26 cellular contexts compared by ENCODE assay signal in the genomic region with DNA sequence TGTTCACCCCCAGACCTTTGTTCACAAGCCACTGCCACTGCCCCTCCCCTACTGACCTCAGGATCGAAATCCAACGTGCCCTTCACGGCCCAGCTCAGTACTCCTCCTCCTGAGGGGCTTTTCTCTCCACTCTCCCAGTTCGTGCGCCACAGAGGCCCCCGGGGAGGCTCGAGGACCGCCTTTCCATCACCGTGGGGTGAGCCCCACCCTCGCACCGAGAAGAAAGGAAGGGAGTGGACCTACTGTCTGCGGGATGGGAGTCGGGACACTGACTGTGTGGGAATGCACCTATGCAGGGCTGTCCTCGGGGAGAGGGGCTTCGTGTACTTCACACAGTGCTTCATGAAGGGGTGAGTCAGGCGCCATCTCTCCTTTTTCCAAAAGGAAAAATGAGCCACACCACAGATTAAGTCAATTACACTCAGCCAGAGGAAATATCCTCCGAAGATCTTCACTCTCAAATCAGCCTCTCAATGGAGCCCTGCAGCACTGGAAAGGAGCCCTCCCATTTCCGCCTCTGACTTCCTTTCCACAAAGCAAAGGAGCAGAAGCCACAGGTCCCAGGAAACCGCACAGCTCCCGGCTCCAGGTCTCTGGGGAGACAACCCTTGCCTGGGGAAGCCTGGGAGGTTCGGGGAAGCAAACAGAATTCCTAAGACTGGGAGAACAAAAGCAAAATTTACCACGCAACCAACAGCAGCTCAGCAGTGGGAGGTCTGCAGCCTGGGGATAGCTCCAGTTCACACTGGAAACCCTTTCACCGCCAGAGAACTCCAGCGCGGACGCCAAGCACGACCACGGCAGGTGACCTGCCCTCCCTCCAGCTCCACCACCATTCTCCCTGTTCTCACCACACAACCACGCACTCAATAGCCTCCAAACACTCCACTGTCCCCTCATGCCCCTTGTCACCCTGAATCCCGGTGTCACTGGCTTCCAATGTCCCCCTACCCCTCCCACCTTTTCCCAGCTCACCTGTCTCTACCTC. TPM values are rescaled to one million over a fixed set of nuclear protein-coding genes. Genes with fewer than 3 reads are reported as not detected.
DNase-seq lines count a peak whose midpoint lies in the region; ATAC-seq, FAIRE-seq and TF ChIP-seq lines count a peak whose summit lies in the region.
"Had no signal": no experiment of that assay in that cellular context is flagged by ENCODE, and none has a peak within 500 bp of the region (broad histone marks: within the 10 kb centered on the region; RNA-seq: fewer than 3 reads in every experiment).

No MANE protein-coding gene starts in this region.

- TF ChIP-seq POLR2A in H54 (IDR thresholded peaks at IDR 0.05; ENCODE audit: low read depth, low read length) (no peak), GM12891 (IDR thresholded peaks at IDR 0.05; ENCODE audit: low read depth, low read length) (no peak)

- intact Hi-C loops in cardiac septum (cut with DNase I), result no loop called here
- intact Hi-C loops in CD8-positive, alpha-beta T cell (cut with DNase I, micrococcal nuclease), result no loop called here

- H3K36me3 Mint-ChIP-seq in GM23338 (ENCODE audit: low read depth) (peaks cover 62% of the 10 kb centered on the region), neural progenitor cell (peaks cover 49% of the 10 kb centered on the region)
- H3K36me3 Mint-ChIP-seq in CD8-positive, alpha-beta T cell, result peaks cover 27% of the 10 kb centered on the region

- H3K27me3 Mint-ChIP-seq in GM23338 (ENCODE audit: insufficient read depth, low read depth, poor library complexity), result peaks cover 11% of the 10 kb centered on the region
- H3K27me3 Mint-ChIP-seq in neural progenitor cell (ENCODE audit: insufficient read depth, low read depth), result peaks cover 9% of the 10 kb centered on the region
- no peaks in the 10 kb centered on the region for H3K27me3 Mint-ChIP-seq in CD8-positive, alpha-beta T cell (ENCODE audit: low read depth)
- H3K27me3 Mint-ChIP-seq: naive thymus-derived CD8-positive, alpha-beta T cell; T-helper 17 cell had no signal

- H3K36me3 ChIP-seq in GM23338 (ENCODE audit: insufficient read depth) (peaks cover 9% of the 10 kb centered on the region), SK-N-MC (ENCODE audit: insufficient read depth, low read length) (peaks cover 19% of the 10 kb centered on the region), neural progenitor cell (peaks cover 5% of the 10 kb centered on the region)
- no peaks in the 10 kb centered on the region for H3K36me3 ChIP-seq in CD8-positive, alpha-beta T cell (ENCODE audit: insufficient read depth, low read length)
- H3K36me3 ChIP-seq: upper lobe of left lung had no signal

- H3K4me1 Mint-ChIP-seq in GM23338 (peaks cover 10% of the 10 kb centered on the region), neural progenitor cell (no peaks in the 10 kb centered on the region)
- no peaks in the 10 kb centered on the region for H3K4me1 Mint-ChIP-seq in CD8-positive, alpha-beta T cell (ENCODE audit: low read depth)
- H3K4me1 Mint-ChIP-seq: immature natural killer cell, mesothelial cell of epicardium had no signal

- peak; percentile 73 for ATAC-seq in GM23338
- ATAC-seq in CD8-positive, alpha-beta T cell, result no peak
- ATAC-seq: A549; activated T-cell treated with anti-CD3 and anti-CD28 coated beads, Interleukin-2, amount 50 U/mL, for 4 hours; naive thymus-derived CD8-positive, alpha-beta T cell; T-helper 17 cell had no signal

- no peaks in the 10 kb centered on the region for H3K4me1 ChIP-seq in GM23338 (ENCODE audit: insufficient read depth)
- H3K4me1 ChIP-seq in neural progenitor cell, result peaks cover 8% of the 10 kb centered on the region
- no peaks in the 10 kb centered on the region for H3K4me1 ChIP-seq in CD8-positive, alpha-beta T cell (ENCODE audit: insufficient read depth, low read length)
- H3K4me1 ChIP-seq: A549, BE2C, parathyroid adenoma, Peyer's patch had no signal

- TF ChIP-seq CTCF in GM23338 (conservative IDR thresholded peaks at IDR 0.05; ENCODE audit: low read depth in 2 of 2), result no peak
- no peak for TF ChIP-seq CTCF in neural progenitor cell (IDR thresholded peaks at IDR 0.05)
- no peak for TF ChIP-seq CTCF in CD8-positive, alpha-beta T cell (IDR thresholded peaks at IDR 0.05)

- DNase-seq in GM23338 (ENCODE audit: low spot score) (no peak), SK-N-MC (ENCODE audit: low read depth, low spot score) (peak; percentile 98), cardiac septum (ENCODE audit: low spot score) (peak; percentile 71), neural progenitor cell (ENCODE audit: low spot score) (peak; percentile 28), H54 (ENCODE audit: insufficient read length, low spot score) (no peak), GM12891 (ENCODE audit: insufficient read length, low spot score) (no peak), RKO (ENCODE audit: low spot score) (no peak)
- DNase-seq in CD8-positive, alpha-beta T cell, result no peak
- DNase-seq: activated CD4-positive, alpha-beta T cell treated with anti-CD3 and anti-CD28 coated beads for 4 hours; activated naive CD4-positive, alpha-beta T cell treated with Interleukin-2 at 50 U/mL for 16 hours; activated T-cell treated with anti-CD3 and anti-CD28 coated beads, Interleukin-2, amount 50 U/mL, for 4 hours; amniotic stem cell; BE2C; immature natural killer cell; naive thymus-derived CD8-positive, alpha-beta T cell; NCI-H2171; NCI-H510A treated with DMSO at 0.1 percent for 48 hours; NK-92 treated with Interleukin-12 subunit alpha and Interleukin-12 subunit beta, amount 100 ng/mL, for 24 hours; Peyer's patch; stimulated activated CD4-positive, alpha-beta T cell treated with anti-CD3 and anti-CD28 coated beads, Interleukin-1b, Interleukin-23, amount 100 ng/mL, for 48 hours; T-helper 17 cell; upper lobe of left lung had no signal

- POLR2A ChIA-PET in CD8-positive, alpha-beta T cell (lab: Charles Lee), result no interaction called here

- H3K9me3 ChIP-seq in SK-N-MC (ENCODE audit: low read depth, low read length) (peaks cover 15% of the 10 kb centered on the region; the same call in 1 of the 2 replicates), neural progenitor cell (ENCODE audit: low read depth) (peaks cover 5% of the 10 kb centered on the region)
- H3K9me3 ChIP-seq in CD8-positive, alpha-beta T cell (ENCODE audit: low read length), result no peaks in the 10 kb centered on the region
- H3K9me3 ChIP-seq: BE2C had no signal

- no peaks in the 10 kb centered on the region for H3F3A ChIP-seq in GM23338 (replicated peaks; ENCODE audit: low read depth)
- no peaks in the 10 kb centered on the region for H3F3A ChIP-seq in neural progenitor cell (ENCODE audit: low read depth)

- H3K4me3 ChIP-seq in GM23338 (no peak overlapping the region), SK-N-MC (peak overlapping the region; percentile 73), neural progenitor cell (no peak overlapping the region)
- H3K4me3 ChIP-seq in CD8-positive, alpha-beta T cell (ENCODE audit: low read depth, low read length), result no peak overlapping the region
- H3K4me3 ChIP-seq: A549, Peyer's patch, upper lobe of left lung had no signal

- H3K4me2 ChIP-seq in GM23338 (no peak overlapping the region), neural progenitor cell (peak overlapping the region; percentile 6)
- H3K4me2 ChIP-seq: A549 had no signal

- CTCF ChIA-PET in CD8-positive, alpha-beta T cell (lab: Charles Lee), result interaction anchor here (0.6 to 0.7 kb wide), 2 partner anchors 488 to 802 kb away, joined by 3 to 4 read pairs; no protein-coding TSS in a partner anchor

- H3K9me2 ChIP-seq in GM23338 (ENCODE audit: insufficient read depth), result no peaks in the 10 kb centered on the region

- H3K9me3 Mint-ChIP-seq in GM23338, result peaks cover 35% of the 10 kb centered on the region
- peaks cover 37% of the 10 kb centered on the region for H3K9me3 Mint-ChIP-seq in neural progenitor cell
- peaks cover 15% of the 10 kb centered on the region for H3K9me3 Mint-ChIP-seq in CD8-positive, alpha-beta T cell

- FAIRE-seq in H54 (lab: Jason Lieb, UNC), result no peak
- no peak for FAIRE-seq in GM12891 (lab: Jason Lieb, UNC)
- FAIRE-seq: A549, endothelial cell of umbilical vein had no signal

- no peaks in the 10 kb centered on the region; the same call in 1 of the 2 replicates for H4K20me1 ChIP-seq in GM23338 (replicated peaks; ENCODE audit: insufficient read depth)
- no peaks in the 10 kb centered on the region for H4K20me1 ChIP-seq in neural progenitor cell (ENCODE audit: low read depth)

- H3K27ac ChIP-seq in GM23338 (ENCODE audit: low read depth) (no peak overlapping the region), SK-N-MC (peak overlapping the region; percentile 76), neural progenitor cell (peak overlapping the region; percentile 13)
- H3K27ac ChIP-seq in CD8-positive, alpha-beta T cell (ENCODE audit: low read depth, low read length), result no peak overlapping the region
- H3K27ac ChIP-seq: A549, parathyroid adenoma, Peyer's patch, upper lobe of left lung had no signal

- H3K27me3 ChIP-seq in GM23338 (ENCODE audit: insufficient read depth), result no peaks in the 10 kb centered on the region
- no peaks in the 10 kb centered on the region for H3K27me3 ChIP-seq in neural progenitor cell
- H3K27me3 ChIP-seq in CD8-positive, alpha-beta T cell (ENCODE audit: insufficient read depth, low read length), result no peaks in the 10 kb centered on the region
- H3K27me3 ChIP-seq: BE2C, Peyer's patch, upper lobe of left lung had no signal

- no peak overlapping the region for H3K27ac Mint-ChIP-seq in GM23338
- H3K27ac Mint-ChIP-seq in neural progenitor cell, result peak overlapping the region; percentile 88
- H3K27ac Mint-ChIP-seq in CD8-positive, alpha-beta T cell, result no peak overlapping the region
- H3K27ac Mint-ChIP-seq: immature natural killer cell, mesothelial cell of epicardium, T-helper 17 cell had no signal

- H3K9ac ChIP-seq in SK-N-MC (ENCODE audit: insufficient read length), result no peak overlapping the region
- no peak overlapping the region for H3K9ac ChIP-seq in neural progenitor cell
- H3K9ac ChIP-seq: parathyroid adenoma had no signal

- H3K4me3 Mint-ChIP-seq in GM23338, result no peak overlapping the region
- no peak overlapping the region for H3K4me3 Mint-ChIP-seq in neural progenitor cell
- H3K4me3 Mint-ChIP-seq in CD8-positive, alpha-beta T cell, result no peak overlapping the region
- H3K4me3 Mint-ChIP-seq: activated T-cell treated with anti-CD3 and anti-CD28 coated beads, Interleukin-2, amount 50 U/mL, for 4 hours; immature natural killer cell; mesothelial cell of epicardium; naive thymus-derived CD8-positive, alpha-beta T cell; T-helper 17 cell had no signal

- H2AFZ ChIP-seq in GM23338 (no peak overlapping the region), neural progenitor cell (replicated peaks) (no peak overlapping the region)
- H2AFZ ChIP-seq: parathyroid adenoma had no signal

- no peaks in the 10 kb centered on the region; the same call in 1 of the 2 replicates for H3K79me2 ChIP-seq in GM23338 (replicated peaks; ENCODE audit: insufficient read depth)
- H3K79me2 ChIP-seq in neural progenitor cell (ENCODE audit: low read depth), result no peaks in the 10 kb centered on the region
- H3K79me2 ChIP-seq: parathyroid adenoma had no signal

TF ChIP-seq in GM23338, 12 proteins besides CTCF, POLR2A, EP300 and RAD21 (continues in another document):
- TF ChIP-seq POLR2AphosphoS5 (IDR thresholded peaks at IDR 0.05; ENCODE audit: low read depth), result no peak

RNA-seq across cellular contexts. Expression of a gene that starts 21.6 kb away (rescaled TPM):
- 30.1 and 32.4 TPM in 2 replicates for total RNA-seq in GM23338 (2014; rRNA removed; shearing (Covaris generic))
- 9.5 and 9.7 TPM in 2 replicates for polyA plus RNA-seq in GM23338 (2016; fragmentation: Nextera tagmentation; extraction: Ambion mirVana)
- total RNA-seq in cardiac septum (15.4 TPM), neural progenitor cell (ENCODE audit: low replicate concordance) (25.3 and 28.9 TPM in 2 replicates)
- 95.3 TPM for polyA plus RNA-seq in GM12891 (2012; ENCODE audit: low read depth, missing spikeins)
- 10 to 100 TPM; 15.6 to 23.3 TPM for total RNA-seq in CD8-positive, alpha-beta T cell

Comparison
In these comparisons a context has a peak if more than half of its experiments do, and no peak if none do; other contexts are left out.
1. DNase-seq: peak in SK-N-MC (single experiment), cardiac septum (single experiment) and neural progenitor cell (single experiment); none in GM23338 (single experiment), H54 (single experiment), GM12891 (single experiment), RKO (single experiment) and CD8-positive, alpha-beta T cell (0 of 7).
2. H3K27ac ChIP-seq: peak in SK-N-MC (single experiment) and neural progenitor cell (single experiment); none in GM23338 (single experiment) and CD8-positive, alpha-beta T cell (single experiment).